In genomic region chr11:12248330-12248729, GRCh38 we compare ENCODE assay signal across 1 cellular context.
A peak's percentile ranks its signal among the peaks of the same experiment; 100 is the strongest.
TF ChIP-seq lines count a peak whose summit lies in the region.

No MANE protein-coding gene starts in this region.

TF ChIP-seq in HepG2, 621 proteins besides CTCF, POLR2A, EP300 and RAD21 (continued from another document and continues in another):
- no peak for TF ChIP-seq ZBTB43 (CRISPR knock-in tag; conservative IDR thresholded peaks at IDR 0.05)
- no peak for TF ChIP-seq ZMAT5 (CRISPR knock-in tag; IDR thresholded peaks at IDR 0.05; ENCODE audit: borderline replicate concordance, low read depth)
- TF ChIP-seq ZNF275 (CRISPR knock-in tag; IDR thresholded peaks at IDR 0.05; ENCODE audit: borderline replicate concordance), result no peak
- TF ChIP-seq SRF (IDR thresholded peaks at IDR 0.05; ENCODE audit: low read depth, low read length), result no peak
- TF ChIP-seq MTA1 (CRISPR knock-in tag; IDR thresholded peaks at IDR 0.05; ENCODE audit: borderline replicate concordance), result 0 out of 2 replicates have a peak, but pooled peaks have one; percentile 68
- no peak for TF ChIP-seq ZHX1 (CRISPR knock-in tag; IDR thresholded peaks at IDR 0.05; ENCODE audit: low read depth)
- no peak for TF ChIP-seq ZFYVE20 (CRISPR knock-in tag; IDR thresholded peaks at IDR 0.05; ENCODE audit: borderline replicate concordance, low read depth)
- TF ChIP-seq ADNP (CRISPR knock-in tag; IDR thresholded peaks at IDR 0.05), result no peak
- no peak for TF ChIP-seq KMT2A (CRISPR knock-in tag; IDR thresholded peaks at IDR 0.05)
- no peak for TF ChIP-seq ZNF121 (CRISPR knock-in tag; IDR thresholded peaks at IDR 0.05)
- TF ChIP-seq ZNF383 (CRISPR knock-in tag; IDR thresholded peaks at IDR 0.05; ENCODE audit: borderline replicate concordance), result no peak
- TF ChIP-seq SMAD9 (CRISPR knock-in tag; IDR thresholded peaks at IDR 0.05), result no peak
- TF ChIP-seq SETDB1 (CRISPR knock-in tag; IDR thresholded peaks at IDR 0.05; ENCODE audit: borderline replicate concordance), result no peak
- no peak for TF ChIP-seq SOX5 (CRISPR knock-in tag; IDR thresholded peaks at IDR 0.05; ENCODE audit: borderline replicate concordance)
- TF ChIP-seq ZMYM2 (CRISPR knock-in tag; IDR thresholded peaks at IDR 0.05), result no peak
- no peak for TF ChIP-seq ZFP62 (CRISPR knock-in tag; IDR thresholded peaks at IDR 0.05)
- no peak for TF ChIP-seq CREBL2 (CRISPR knock-in tag; IDR thresholded peaks at IDR 0.05; ENCODE audit: borderline replicate concordance)
- TF ChIP-seq PRDM10 (CRISPR knock-in tag; IDR thresholded peaks at IDR 0.05; ENCODE audit: low read depth), result no peak
- TF ChIP-seq ZNF230 (CRISPR knock-in tag; IDR thresholded peaks at IDR 0.05), result no peak
- TF ChIP-seq ZNF574 (CRISPR knock-in tag; IDR thresholded peaks at IDR 0.05), result 0 out of 2 replicates have a peak, but pooled peaks have one; percentile 45
- 0 out of 2 replicates have a peak, but pooled peaks have one; percentile 33 for TF ChIP-seq GATAD2A (CRISPR knock-in tag; IDR thresholded peaks at IDR 0.05)
- TF ChIP-seq HNF4A (CRISPR knock-in tag; IDR thresholded peaks at IDR 0.05), result peak; percentile 54
- no peak for TF ChIP-seq ZBTB21 (CRISPR knock-in tag; IDR thresholded peaks at IDR 0.05)
- TF ChIP-seq ELF3 (CRISPR knock-in tag; IDR thresholded peaks at IDR 0.05), result no peak
- TF ChIP-seq PCBP1 (IDR thresholded peaks at IDR 0.05; ENCODE audit: borderline replicate concordance, low read depth, low read length), result no peak
- no peak for TF ChIP-seq ZNF615 (CRISPR knock-in tag; IDR thresholded peaks at IDR 0.05; ENCODE audit: borderline replicate concordance)
- TF ChIP-seq STAT6 (CRISPR knock-in tag; IDR thresholded peaks at IDR 0.05; ENCODE audit: borderline replicate concordance), result no peak
- TF ChIP-seq SNAPC4 (CRISPR knock-in tag; IDR thresholded peaks at IDR 0.05), result no peak
- no peak for TF ChIP-seq PBX3 (CRISPR knock-in tag; IDR thresholded peaks at IDR 0.05; ENCODE audit: borderline replicate concordance)
- TF ChIP-seq HDAC2 (CRISPR knock-in tag; IDR thresholded peaks at IDR 0.05), result 0 out of 2 replicates have a peak, but pooled peaks have one; percentile 24
- no peak for TF ChIP-seq ZNF556 (CRISPR knock-in tag; IDR thresholded peaks at IDR 0.05; ENCODE audit: borderline replicate concordance)
- TF ChIP-seq ZNF629 (CRISPR knock-in tag; conservative IDR thresholded peaks at IDR 0.05), result no peak
- no peak for TF ChIP-seq PLSCR1 (CRISPR knock-in tag; IDR thresholded peaks at IDR 0.05; ENCODE audit: borderline replicate concordance)
- no peak for TF ChIP-seq CREM (IDR thresholded peaks at IDR 0.05)
- TF ChIP-seq CREM (CRISPR knock-in tag; IDR thresholded peaks at IDR 0.05), result no peak
